In the genomic region with DNA sequence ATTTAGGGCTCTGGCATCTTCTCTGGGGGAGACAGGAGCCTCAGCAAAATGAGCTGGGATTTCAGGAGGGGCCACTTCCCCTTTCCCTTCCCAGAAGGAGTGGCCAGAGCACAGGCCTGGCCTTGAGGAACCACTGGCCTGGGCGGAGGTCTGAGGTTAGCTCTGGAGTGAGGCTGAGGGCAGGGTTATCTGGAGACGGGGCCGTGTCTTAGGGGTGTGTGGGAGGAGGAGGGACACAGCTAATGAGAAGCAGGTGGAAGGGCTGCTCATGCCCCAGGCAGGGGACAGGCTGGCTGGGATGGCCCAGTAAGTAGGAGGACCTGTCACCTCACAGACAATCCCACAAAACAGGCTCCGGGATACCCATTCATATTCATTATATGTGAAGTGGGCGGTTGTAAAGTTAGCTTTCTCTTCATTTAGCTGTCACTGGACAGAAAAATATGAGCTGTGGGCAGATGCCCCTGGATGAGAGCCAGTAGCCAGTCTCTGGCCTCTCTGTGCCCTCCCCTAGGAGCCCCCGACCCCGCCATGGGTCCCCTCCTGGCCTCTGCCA, we compare ENCODE assay signal across 1 cellular context.
TF ChIP-seq lines count a peak whose summit lies in the region.

No MANE protein-coding gene starts in this region.

TF ChIP-seq in K562, 482 proteins besides CTCF, POLR2A, EP300 and RAD21 (continued from another document and continues in another):
- TF ChIP-seq, protein P1, sequence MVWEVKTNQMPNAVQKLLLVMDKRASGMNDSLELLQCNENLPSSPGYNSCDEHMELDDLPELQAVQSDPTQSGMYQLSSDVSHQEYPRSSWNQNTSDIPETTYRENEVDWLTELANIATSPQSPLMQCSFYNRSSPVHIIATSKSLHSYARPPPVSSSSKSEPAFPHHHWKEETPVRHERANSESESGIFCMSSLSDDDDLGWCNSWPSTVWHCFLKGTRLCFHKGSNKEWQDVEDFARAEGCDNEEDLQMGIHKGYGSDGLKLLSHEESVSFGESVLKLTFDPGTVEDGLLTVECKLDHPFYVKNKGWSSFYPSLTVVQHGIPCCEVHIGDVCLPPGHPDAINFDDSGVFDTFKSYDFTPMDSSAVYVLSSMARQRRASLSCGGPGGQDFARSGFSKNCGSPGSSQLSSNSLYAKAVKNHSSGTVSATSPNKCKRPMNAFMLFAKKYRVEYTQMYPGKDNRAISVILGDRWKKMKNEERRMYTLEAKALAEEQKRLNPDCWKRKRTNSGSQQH (CRISPR knock-in tag; IDR thresholded peaks at IDR 0.05) = no peak
- TF ChIP-seq XRCC4 (IDR thresholded peaks at IDR 0.05; ENCODE audit: extremely low read depth, insufficient read depth, insufficient read length) = no peak
- TF ChIP-seq CC2D1A (IDR thresholded peaks at IDR 0.05) = no peak
- no peak for TF ChIP-seq GATAD2A (IDR thresholded peaks at IDR 0.05)
- TF ChIP-seq, protein P2, sequence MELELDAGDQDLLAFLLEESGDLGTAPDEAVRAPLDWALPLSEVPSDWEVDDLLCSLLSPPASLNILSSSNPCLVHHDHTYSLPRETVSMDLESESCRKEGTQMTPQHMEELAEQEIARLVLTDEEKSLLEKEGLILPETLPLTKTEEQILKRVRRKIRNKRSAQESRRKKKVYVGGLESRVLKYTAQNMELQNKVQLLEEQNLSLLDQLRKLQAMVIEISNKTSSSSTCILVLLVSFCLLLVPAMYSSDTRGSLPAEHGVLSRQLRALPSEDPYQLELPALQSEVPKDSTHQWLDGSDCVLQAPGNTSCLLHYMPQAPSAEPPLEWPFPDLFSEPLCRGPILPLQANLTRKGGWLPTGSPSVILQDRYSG (tag; conservative IDR thresholded peaks at IDR 0.05; ENCODE audit: low read depth) = no peak
- TF ChIP-seq, protein P3, sequence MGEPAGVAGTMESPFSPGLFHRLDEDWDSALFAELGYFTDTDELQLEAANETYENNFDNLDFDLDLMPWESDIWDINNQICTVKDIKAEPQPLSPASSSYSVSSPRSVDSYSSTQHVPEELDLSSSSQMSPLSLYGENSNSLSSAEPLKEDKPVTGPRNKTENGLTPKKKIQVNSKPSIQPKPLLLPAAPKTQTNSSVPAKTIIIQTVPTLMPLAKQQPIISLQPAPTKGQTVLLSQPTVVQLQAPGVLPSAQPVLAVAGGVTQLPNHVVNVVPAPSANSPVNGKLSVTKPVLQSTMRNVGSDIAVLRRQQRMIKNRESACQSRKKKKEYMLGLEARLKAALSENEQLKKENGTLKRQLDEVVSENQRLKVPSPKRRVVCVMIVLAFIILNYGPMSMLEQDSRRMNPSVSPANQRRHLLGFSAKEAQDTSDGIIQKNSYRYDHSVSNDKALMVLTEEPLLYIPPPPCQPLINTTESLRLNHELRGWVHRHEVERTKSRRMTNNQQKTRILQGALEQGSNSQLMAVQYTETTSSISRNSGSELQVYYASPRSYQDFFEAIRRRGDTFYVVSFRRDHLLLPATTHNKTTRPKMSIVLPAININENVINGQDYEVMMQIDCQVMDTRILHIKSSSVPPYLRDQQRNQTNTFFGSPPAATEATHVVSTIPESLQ (CRISPR knock-in tag; IDR thresholded peaks at IDR 0.05) = no peak
- TF ChIP-seq, protein P4, sequence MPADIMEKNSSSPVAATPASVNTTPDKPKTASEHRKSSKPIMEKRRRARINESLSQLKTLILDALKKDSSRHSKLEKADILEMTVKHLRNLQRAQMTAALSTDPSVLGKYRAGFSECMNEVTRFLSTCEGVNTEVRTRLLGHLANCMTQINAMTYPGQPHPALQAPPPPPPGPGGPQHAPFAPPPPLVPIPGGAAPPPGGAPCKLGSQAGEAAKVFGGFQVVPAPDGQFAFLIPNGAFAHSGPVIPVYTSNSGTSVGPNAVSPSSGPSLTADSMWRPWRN (IDR thresholded peaks at IDR 0.05; ENCODE audit: low read depth) = peak; percentile 82
- no peak for TF ChIP-seq ZNF134 (CRISPR knock-in tag; conservative IDR thresholded peaks at IDR 0.05)
- peak; percentile 91 for TF ChIP-seq ZKSCAN3 (CRISPR knock-in tag; IDR thresholded peaks at IDR 0.05)
- no peak for TF ChIP-seq SP1 (CRISPR knock-in tag; IDR thresholded peaks at IDR 0.05)
- TF ChIP-seq, protein P5, sequence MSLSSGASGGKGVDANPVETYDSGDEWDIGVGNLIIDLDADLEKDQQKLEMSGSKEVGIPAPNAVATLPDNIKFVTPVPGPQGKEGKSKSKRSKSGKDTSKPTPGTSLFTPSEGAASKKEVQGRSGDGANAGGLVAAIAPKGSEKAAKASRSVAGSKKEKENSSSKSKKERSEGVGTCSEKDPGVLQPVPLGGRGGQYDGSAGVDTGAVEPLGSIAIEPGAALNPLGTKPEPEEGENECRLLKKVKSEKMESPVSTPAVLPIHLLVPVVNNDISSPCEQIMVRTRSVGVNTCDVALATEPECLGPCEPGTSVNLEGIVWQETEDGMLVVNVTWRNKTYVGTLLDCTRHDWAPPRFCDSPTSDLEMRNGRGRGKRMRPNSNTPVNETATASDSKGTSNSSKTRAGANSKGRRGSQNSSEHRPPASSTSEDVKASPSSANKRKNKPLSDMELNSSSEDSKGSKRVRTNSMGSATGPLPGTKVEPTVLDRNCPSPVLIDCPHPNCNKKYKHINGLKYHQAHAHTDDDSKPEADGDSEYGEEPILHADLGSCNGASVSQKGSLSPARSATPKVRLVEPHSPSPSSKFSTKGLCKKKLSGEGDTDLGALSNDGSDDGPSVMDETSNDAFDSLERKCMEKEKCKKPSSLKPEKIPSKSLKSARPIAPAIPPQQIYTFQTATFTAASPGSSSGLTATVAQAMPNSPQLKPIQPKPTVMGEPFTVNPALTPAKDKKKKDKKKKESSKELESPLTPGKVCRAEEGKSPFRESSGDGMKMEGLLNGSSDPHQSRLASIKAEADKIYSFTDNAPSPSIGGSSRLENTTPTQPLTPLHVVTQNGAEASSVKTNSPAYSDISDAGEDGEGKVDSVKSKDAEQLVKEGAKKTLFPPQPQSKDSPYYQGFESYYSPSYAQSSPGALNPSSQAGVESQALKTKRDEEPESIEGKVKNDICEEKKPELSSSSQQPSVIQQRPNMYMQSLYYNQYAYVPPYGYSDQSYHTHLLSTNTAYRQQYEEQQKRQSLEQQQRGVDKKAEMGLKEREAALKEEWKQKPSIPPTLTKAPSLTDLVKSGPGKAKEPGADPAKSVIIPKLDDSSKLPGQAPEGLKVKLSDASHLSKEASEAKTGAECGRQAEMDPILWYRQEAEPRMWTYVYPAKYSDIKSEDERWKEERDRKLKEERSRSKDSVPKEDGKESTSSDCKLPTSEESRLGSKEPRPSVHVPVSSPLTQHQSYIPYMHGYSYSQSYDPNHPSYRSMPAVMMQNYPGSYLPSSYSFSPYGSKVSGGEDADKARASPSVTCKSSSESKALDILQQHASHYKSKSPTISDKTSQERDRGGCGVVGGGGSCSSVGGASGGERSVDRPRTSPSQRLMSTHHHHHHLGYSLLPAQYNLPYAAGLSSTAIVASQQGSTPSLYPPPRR (CRISPR knock-in tag; IDR thresholded peaks at IDR 0.05; ENCODE audit: borderline replicate concordance) = no peak
- no peak for TF ChIP-seq YY1 (IDR thresholded peaks at IDR 0.05; ENCODE audit: borderline replicate concordance in 1 of 3, control insufficient read depth in 1 of 3, extremely low read depth in 1 of 3, insufficient read depth in 3 of 3, insufficient read length in 1 of 3, insufficient replicate concordance in 2 of 3, low read depth in 1 of 3, low read length in 2 of 3)
- TF ChIP-seq ZSCAN32 (CRISPR knock-in tag; IDR thresholded peaks at IDR 0.05) = no peak
- TF ChIP-seq CBFA2T2 (conservative IDR thresholded peaks at IDR 0.05) = 0 out of 2 replicates have a peak, but pooled peaks have one; percentile 15
- no peak for TF ChIP-seq ZNF589 (CRISPR knock-in tag; IDR thresholded peaks at IDR 0.05; ENCODE audit: low read depth)
- no peak for TF ChIP-seq FOXK2 (conservative IDR thresholded peaks at IDR 0.05 in 1 of 2, IDR thresholded peaks at IDR 0.05 in 1 of 2; ENCODE audit: low read depth in 2 of 2)
- TF ChIP-seq MYNN (IDR thresholded peaks at IDR 0.05) = peak; percentile 40; the same call in 1 of the 2 replicates
- TF ChIP-seq MYNN (CRISPR knock-in tag; IDR thresholded peaks at IDR 0.05) = no peak
- TF ChIP-seq, protein P6, sequence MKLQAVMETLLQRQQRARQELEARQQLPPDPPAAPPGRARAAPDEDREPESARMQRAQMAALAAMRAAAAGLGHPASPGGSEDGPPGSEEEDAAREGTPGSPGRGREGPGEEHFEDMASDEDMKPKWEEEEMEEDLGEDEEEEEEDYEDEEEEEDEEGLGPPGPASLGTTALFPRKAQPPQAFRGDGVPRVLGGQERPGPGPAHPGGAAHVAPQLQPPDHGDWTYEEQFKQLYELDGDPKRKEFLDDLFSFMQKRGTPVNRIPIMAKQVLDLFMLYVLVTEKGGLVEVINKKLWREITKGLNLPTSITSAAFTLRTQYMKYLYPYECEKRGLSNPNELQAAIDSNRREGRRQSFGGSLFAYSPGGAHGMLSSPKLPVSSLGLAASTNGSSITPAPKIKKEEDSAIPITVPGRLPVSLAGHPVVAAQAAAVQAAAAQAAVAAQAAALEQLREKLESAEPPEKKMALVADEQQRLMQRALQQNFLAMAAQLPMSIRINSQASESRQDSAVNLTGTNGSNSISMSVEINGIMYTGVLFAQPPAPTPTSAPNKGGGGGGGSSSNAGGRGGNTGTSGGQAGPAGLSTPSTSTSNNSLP (IDR thresholded peaks at IDR 0.05; ENCODE audit: borderline replicate concordance, low read depth, low read length) = no peak
- TF ChIP-seq STAT5B (CRISPR knock-in tag; IDR thresholded peaks at IDR 0.05) = no peak
- no peak for TF ChIP-seq CREB1 (IDR thresholded peaks at IDR 0.05)
- TF ChIP-seq CREB1 (CRISPR knock-in tag; IDR thresholded peaks at IDR 0.05) = no peak
- no peak for TF ChIP-seq PHF20 (IDR thresholded peaks at IDR 0.05; ENCODE audit: partially characterized antibody)
- TF ChIP-seq TCF7L2 (IDR thresholded peaks at IDR 0.05; ENCODE audit: low read depth, low read length) = no peak
- TF ChIP-seq, protein P7, sequence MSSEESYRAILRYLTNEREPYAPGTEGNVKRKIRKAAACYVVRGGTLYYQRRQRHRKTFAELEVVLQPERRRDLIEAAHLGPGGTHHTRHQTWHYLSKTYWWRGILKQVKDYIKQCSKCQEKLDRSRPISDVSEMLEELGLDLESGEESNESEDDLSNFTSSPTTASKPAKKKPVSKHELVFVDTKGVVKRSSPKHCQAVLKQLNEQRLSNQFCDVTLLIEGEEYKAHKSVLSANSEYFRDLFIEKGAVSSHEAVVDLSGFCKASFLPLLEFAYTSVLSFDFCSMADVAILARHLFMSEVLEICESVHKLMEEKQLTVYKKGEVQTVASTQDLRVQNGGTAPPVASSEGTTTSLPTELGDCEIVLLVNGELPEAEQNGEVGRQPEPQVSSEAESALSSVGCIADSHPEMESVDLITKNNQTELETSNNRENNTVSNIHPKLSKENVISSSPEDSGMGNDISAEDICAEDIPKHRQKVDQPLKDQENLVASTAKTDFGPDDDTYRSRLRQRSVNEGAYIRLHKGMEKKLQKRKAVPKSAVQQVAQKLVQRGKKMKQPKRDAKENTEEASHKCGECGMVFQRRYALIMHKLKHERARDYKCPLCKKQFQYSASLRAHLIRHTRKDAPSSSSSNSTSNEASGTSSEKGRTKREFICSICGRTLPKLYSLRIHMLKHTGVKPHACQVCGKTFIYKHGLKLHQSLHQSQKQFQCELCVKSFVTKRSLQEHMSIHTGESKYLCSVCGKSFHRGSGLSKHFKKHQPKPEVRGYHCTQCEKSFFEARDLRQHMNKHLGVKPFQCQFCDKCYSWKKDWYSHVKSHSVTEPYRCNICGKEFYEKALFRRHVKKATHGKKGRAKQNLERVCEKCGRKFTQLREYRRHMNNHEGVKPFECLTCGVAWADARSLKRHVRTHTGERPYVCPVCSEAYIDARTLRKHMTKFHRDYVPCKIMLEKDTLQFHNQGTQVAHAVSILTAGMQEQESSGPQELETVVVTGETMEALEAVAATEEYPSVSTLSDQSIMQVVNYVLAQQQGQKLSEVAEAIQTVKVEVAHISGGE (CRISPR knock-in tag; IDR thresholded peaks at IDR 0.05) = no peak
- no peak for TF ChIP-seq SIRT6 (IDR thresholded peaks at IDR 0.05; ENCODE audit: low read depth, low read length)
- TF ChIP-seq, protein P8, sequence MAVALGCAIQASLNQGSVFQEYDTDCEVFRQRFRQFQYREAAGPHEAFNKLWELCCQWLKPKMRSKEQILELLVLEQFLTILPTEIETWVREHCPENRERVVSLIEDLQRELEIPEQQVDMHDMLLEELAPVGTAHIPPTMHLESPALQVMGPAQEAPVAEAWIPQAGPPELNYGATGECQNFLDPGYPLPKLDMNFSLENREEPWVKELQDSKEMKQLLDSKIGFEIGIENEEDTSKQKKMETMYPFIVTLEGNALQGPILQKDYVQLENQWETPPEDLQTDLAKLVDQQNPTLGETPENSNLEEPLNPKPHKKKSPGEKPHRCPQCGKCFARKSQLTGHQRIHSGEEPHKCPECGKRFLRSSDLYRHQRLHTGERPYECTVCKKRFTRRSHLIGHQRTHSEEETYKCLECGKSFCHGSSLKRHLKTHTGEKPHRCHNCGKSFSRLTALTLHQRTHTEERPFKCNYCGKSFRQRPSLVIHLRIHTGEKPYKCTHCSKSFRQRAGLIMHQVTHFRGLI (CRISPR knock-in tag; IDR thresholded peaks at IDR 0.05) = peak; percentile 40; the same call in 1 of the 2 replicates
- TF ChIP-seq POLR2AphosphoS5 (IDR thresholded peaks at IDR 0.05; ENCODE audit: control insufficient read depth, insufficient read depth, low read depth, low read length) = no peak
